In the genomic region with DNA sequence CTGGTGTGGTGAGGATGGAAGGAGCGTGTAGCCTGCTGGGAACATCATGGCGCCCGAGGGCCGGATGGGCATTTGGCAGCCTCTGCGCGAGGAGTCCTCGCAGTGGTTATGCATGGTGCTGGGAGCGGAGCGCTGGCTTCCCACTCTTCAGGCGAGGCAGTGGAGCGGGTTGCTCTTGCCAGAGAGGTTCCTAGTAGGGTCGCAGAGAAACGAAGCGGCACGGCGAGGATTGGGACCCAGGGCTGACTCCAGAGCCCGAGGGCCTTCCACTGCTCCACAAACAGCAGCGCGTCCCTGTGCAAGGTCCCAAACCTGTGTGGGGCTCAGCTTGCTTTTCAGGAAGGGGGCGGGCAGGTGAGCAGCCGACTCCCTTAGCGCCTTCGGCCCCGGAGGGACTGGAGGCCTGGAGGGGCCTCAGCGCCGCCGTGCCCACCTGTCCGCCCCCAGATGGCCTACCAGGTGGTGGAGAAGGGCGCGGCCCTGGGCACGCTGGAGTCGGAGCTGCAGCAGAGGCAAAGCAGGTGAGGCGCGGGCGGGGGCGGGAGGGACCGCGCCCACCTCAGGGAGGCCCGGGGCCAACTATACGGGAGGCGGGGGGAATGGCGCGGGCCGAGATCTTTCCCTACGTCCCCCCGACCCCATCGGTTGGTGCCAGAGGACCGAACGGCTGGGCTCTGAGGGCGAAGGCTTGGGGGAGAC, we compare ENCODE assay signal across 8 cellular contexts. TPM values are rescaled to one million over a fixed set of nuclear protein-coding genes. Genes with fewer than 3 reads are reported as not detected.
A peak's percentile ranks its signal among the peaks of the same experiment; 100 is the strongest.
DNase-seq lines count a peak whose midpoint lies in the region; ATAC-seq and TF ChIP-seq lines count a peak whose summit lies in the region.

No MANE protein-coding gene starts in this region.

- no peak for TF ChIP-seq CTCF in HEK293 (tag by site-specific recombination; IDR thresholded peaks at IDR 0.05)

- H3K36me3 ChIP-seq in HEK293 (ENCODE audit: control insufficient read depth in 2 of 2, insufficient read depth in 1 of 2, low read length in 2 of 2) = peaks cover 0 to 6% of the 10 kb centered on the region in 2 experiments; a peak in 1 of 3 replicates
- H3K36me3 ChIP-seq in iPS DF 6.9 (ENCODE audit: control insufficient read depth, insufficient read depth, low read length) = no peaks in the 10 kb centered on the region

- DNase-seq in T-helper 17 cell = no peak
- DNase-seq in iPS DF 6.9 (ENCODE audit: low read depth, low spot score) = no peak
- DNase-seq in KBM-7 = no peak
- no peak for DNase-seq in GOT3 (lab: John Stamatoyannopoulos, UW)

- H3K4me3 Mint-ChIP-seq in T-helper 17 cell = peak overlapping the region; percentile 65

- H3K27ac ChIP-seq in HEK293 (ENCODE audit: extremely low read depth, low read depth, low read length) = peak overlapping the region; percentile 47; the same call in 1 of the 2 replicates
- no peak overlapping the region for H3K27ac ChIP-seq in iPS DF 6.9 (ENCODE audit: low read length)
- H3K27ac ChIP-seq in skin epidermis = peak overlapping the region; percentile 34 to 92 (median 77)

- no peaks in the 10 kb centered on the region for H3K27me3 Mint-ChIP-seq in T-helper 17 cell

- no peak for ATAC-seq in T-helper 17 cell
- ATAC-seq in activated CD4-positive, CD25-positive, alpha-beta regulatory T cell treated with anti-CD3 and anti-CD28 coated beads, Interleukin-2, amount 50 U/mL, for 24 hours = no peak
- ATAC-seq in GM21367 (IDR thresholded peaks at IDR 0.05; ENCODE audit: unreplicated experiment) = no peak

- in situ Hi-C loops in KBM-7 (cut with MboI; ENCODE audit: low pct_unique_long_range_greater_than_20kb, low sequenced_read_pairs) = no loop called here

- H3K4me1 ChIP-seq in HEK293 (ENCODE audit: control insufficient read depth, insufficient read depth, low read length) = no peaks in the 10 kb centered on the region
- H3K4me1 ChIP-seq in iPS DF 6.9 (ENCODE audit: control insufficient read depth, insufficient read depth, low read length) = peaks cover 2% of the 10 kb centered on the region; the same call in 1 of the 2 replicates

- H3K4me3 ChIP-seq in HEK293 (ENCODE audit: low read depth, low read length) (peak overlapping the region; percentile 36), iPS DF 6.9 (ENCODE audit: low read length) (peak overlapping the region; percentile 47; the same call in 1 of the 2 replicates), skin epidermis (peak overlapping the region; percentile 14 to 47 (median 38))

- peaks cover 24% of the 10 kb centered on the region for H3K4me1 Mint-ChIP-seq in T-helper 17 cell

- peaks cover 13% of the 10 kb centered on the region for H3K36me3 Mint-ChIP-seq in T-helper 17 cell (ENCODE audit: low read depth)

- peak overlapping the region; percentile 47 for H3K27ac Mint-ChIP-seq in T-helper 17 cell

- CTCF ChIA-PET in HEK293 (lab: Yijun Ruan, JAX) = interaction anchor here (0.6 to 0.7 kb wide), 2 partner anchors 100 to 372 kb away, joined by 3 to 5 read pairs; no protein-coding TSS in a partner anchor

- no CpG with 5 or more reads among the region's 50 CpGs for WGBS in iPS DF 6.9 (ENCODE audit: insufficient coverage, insufficient read length)

- H3K9me3 ChIP-seq in HEK293 (ENCODE audit: control insufficient read depth, insufficient read depth, low read depth, low read length) (no peaks in the 10 kb centered on the region), T-helper 17 cell (ENCODE audit: control insufficient read depth, low read length, poor library complexity, severe bottlenecking) (no peaks in the 10 kb centered on the region), iPS DF 6.9 (ENCODE audit: control insufficient read depth, insufficient read depth, low read length) (no peaks in the 10 kb centered on the region)

- POLR2A ChIA-PET in HEK293 (lab: Yijun Ruan, JAX) = interaction anchor here (1.5 kb wide), 1 partner anchor 27 kb away, joined by 5 read pairs; a partner anchor contains a TSS

- H3K27me3 ChIP-seq in iPS DF 6.9 (ENCODE audit: control insufficient read depth, insufficient read depth, low read length) = no peaks in the 10 kb centered on the region

TF ChIP-seq in HEK293, 187 proteins besides CTCF, POLR2A, EP300 and RAD21 (continues in another document):
- TF ChIP-seq, protein P1, sequence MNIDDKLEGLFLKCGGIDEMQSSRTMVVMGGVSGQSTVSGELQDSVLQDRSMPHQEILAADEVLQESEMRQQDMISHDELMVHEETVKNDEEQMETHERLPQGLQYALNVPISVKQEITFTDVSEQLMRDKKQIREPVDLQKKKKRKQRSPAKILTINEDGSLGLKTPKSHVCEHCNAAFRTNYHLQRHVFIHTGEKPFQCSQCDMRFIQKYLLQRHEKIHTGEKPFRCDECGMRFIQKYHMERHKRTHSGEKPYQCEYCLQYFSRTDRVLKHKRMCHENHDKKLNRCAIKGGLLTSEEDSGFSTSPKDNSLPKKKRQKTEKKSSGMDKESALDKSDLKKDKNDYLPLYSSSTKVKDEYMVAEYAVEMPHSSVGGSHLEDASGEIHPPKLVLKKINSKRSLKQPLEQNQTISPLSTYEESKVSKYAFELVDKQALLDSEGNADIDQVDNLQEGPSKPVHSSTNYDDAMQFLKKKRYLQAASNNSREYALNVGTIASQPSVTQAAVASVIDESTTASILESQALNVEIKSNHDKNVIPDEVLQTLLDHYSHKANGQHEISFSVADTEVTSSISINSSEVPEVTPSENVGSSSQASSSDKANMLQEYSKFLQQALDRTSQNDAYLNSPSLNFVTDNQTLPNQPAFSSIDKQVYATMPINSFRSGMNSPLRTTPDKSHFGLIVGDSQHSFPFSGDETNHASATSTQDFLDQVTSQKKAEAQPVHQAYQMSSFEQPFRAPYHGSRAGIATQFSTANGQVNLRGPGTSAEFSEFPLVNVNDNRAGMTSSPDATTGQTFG (tag by site-specific recombination; IDR thresholded peaks at IDR 0.05; ENCODE audit: borderline replicate concordance) = no peak
- TF ChIP-seq, protein P2, sequence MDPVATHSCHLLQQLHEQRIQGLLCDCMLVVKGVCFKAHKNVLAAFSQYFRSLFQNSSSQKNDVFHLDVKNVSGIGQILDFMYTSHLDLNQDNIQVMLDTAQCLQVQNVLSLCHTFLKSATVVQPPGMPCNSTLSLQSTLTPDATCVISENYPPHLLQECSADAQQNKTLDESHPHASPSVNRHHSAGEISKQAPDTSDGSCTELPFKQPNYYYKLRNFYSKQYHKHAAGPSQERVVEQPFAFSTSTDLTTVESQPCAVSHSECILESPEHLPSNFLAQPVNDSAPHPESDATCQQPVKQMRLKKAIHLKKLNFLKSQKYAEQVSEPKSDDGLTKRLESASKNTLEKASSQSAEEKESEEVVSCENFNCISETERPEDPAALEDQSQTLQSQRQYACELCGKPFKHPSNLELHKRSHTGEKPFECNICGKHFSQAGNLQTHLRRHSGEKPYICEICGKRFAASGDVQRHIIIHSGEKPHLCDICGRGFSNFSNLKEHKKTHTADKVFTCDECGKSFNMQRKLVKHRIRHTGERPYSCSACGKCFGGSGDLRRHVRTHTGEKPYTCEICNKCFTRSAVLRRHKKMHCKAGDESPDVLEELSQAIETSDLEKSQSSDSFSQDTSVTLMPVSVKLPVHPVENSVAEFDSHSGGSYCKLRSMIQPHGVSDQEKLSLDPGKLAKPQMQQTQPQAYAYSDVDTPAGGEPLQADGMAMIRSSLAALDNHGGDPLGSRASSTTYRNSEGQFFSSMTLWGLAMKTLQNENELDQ (tag by site-specific recombination; IDR thresholded peaks at IDR 0.05; ENCODE audit: low read depth) = no peak
- TF ChIP-seq ZNF2 (tag by site-specific recombination; IDR thresholded peaks at IDR 0.05) (0 out of 2 replicates have a peak, but pooled peaks have one; percentile 39), KLF9 (tag by site-specific recombination; IDR thresholded peaks at IDR 0.05; ENCODE audit: low read depth) (peak; percentile 66), ZNF510 (tag by site-specific recombination; IDR thresholded peaks at IDR 0.05; ENCODE audit: insufficient replicate concordance) (no peak)
- TF ChIP-seq, protein P3, sequence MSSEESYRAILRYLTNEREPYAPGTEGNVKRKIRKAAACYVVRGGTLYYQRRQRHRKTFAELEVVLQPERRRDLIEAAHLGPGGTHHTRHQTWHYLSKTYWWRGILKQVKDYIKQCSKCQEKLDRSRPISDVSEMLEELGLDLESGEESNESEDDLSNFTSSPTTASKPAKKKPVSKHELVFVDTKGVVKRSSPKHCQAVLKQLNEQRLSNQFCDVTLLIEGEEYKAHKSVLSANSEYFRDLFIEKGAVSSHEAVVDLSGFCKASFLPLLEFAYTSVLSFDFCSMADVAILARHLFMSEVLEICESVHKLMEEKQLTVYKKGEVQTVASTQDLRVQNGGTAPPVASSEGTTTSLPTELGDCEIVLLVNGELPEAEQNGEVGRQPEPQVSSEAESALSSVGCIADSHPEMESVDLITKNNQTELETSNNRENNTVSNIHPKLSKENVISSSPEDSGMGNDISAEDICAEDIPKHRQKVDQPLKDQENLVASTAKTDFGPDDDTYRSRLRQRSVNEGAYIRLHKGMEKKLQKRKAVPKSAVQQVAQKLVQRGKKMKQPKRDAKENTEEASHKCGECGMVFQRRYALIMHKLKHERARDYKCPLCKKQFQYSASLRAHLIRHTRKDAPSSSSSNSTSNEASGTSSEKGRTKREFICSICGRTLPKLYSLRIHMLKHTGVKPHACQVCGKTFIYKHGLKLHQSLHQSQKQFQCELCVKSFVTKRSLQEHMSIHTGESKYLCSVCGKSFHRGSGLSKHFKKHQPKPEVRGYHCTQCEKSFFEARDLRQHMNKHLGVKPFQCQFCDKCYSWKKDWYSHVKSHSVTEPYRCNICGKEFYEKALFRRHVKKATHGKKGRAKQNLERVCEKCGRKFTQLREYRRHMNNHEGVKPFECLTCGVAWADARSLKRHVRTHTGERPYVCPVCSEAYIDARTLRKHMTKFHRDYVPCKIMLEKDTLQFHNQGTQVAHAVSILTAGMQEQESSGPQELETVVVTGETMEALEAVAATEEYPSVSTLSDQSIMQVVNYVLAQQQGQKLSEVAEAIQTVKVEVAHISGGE (tag by site-specific recombination; conservative IDR thresholded peaks at IDR 0.05; ENCODE audit: low read depth) = no peak
- TF ChIP-seq, protein P4, sequence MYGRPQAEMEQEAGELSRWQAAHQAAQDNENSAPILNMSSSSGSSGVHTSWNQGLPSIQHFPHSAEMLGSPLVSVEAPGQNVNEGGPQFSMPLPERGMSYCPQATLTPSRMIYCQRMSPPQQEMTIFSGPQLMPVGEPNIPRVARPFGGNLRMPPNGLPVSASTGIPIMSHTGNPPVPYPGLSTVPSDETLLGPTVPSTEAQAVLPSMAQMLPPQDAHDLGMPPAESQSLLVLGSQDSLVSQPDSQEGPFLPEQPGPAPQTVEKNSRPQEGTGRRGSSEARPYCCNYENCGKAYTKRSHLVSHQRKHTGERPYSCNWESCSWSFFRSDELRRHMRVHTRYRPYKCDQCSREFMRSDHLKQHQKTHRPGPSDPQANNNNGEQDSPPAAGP (tag by site-specific recombination; IDR thresholded peaks at IDR 0.05) = 0 out of 2 replicates have a peak, but pooled peaks have one; percentile 40

RNA-seq across cellular contexts. Expression of a gene that starts 7.2 kb away (rescaled TPM):
- total RNA-seq in T-helper 17 cell = 100 to 1,000 TPM in 1 of 2 donors, 10 to 100 TPM in 1; 95.4 to 121 TPM

RNA-seq across cellular contexts. Expression of a gene that starts 27.5 kb away (rescaled TPM):
- 10 to 100 TPM; 12.9 to 17.7 TPM for total RNA-seq in T-helper 17 cell
